ENCODE assay signal across 27 cellular contexts in the genomic region with DNA sequence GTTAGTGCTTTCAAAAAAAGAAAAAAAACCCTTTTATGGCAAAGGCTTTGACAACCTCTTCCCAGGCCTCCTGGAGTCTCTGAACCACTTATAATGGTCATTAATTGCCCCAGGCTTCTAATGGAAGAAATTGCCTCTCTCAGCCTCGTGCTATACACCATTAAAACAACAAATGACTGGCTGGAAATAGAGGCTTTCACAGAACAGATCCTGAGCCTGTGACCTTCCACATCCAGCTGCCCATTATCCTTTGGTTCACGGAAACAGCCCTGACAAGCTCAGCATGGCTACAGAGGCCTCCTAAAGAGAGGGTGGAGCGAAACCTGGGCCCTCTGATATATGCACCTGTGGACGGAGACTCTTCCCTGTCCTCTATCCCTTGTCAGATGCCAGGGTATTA. TPM values are rescaled to one million over a fixed set of nuclear protein-coding genes. Genes with fewer than 3 reads are reported as not detected.
"Had no signal": no experiment of that assay in that cellular context is flagged by ENCODE, and none has a peak within 500 bp of the region (broad histone marks: within the 10 kb centered on the region; RNA-seq: fewer than 3 reads in every experiment).

No MANE protein-coding gene starts in this region.

- H3K27me3 ChIP-seq: breast epithelium, pancreas, upper lobe of left lung had no signal

- H3K27ac ChIP-seq: breast epithelium, pancreas, prostate gland, skin epidermis, upper lobe of left lung had no signal

- H3K27me3 Mint-ChIP-seq: activated B cell treated with CpG ODN at 0.5 μM for 24 hours; activated CD8-positive, alpha-beta memory T cell treated with anti-CD3 and anti-CD28 coated beads, Interleukin-2, amount 10 ng/mL, durations not matched to agents 7 days and 5 days; stimulated activated memory B cell treated with anti-CD40 and anti-IgM and Interleukin-4, amounts not matched to agents 10 μg/mL and 1 μg/mL and 100 μg/mL, for 72 hours; stimulated activated naive CD8-positive, alpha-beta T cell treated with anti-CD3 and anti-CD28 coated beads, Interleukin-15, amount 100 ng/mL, for 72 hours had no signal

- ATAC-seq: activated CD8-positive, alpha-beta memory T cell treated with anti-CD3 and anti-CD28 coated beads, Interleukin-2, amount 10 ng/mL, durations not matched to agents 7 days and 5 days; activated CD8-positive, alpha-beta T cell treated with anti-CD3 and anti-CD28 coated beads, Interleukin-2, amount 10 ng/mL, durations not matched to agents 7 days and 5 days; activated naive CD4-positive, alpha-beta T cell treated with anti-CD3 and anti-CD28 coated beads, Interleukin-2, amount 50 U/mL, for 72 hours; activated T-cell treated with anti-CD3 and anti-CD28 coated beads, Interleukin-2, amount 50 U/mL, for 72 hours; esophagus mucosa; left ventricle myocardium superior; sciatic nerve; stimulated activated memory B cell treated with anti-CD40 and anti-IgM and Interleukin-4, amounts not matched to agents 10 μg/mL and 1 μg/mL and 100 μg/mL, for 72 hours; stimulated activated naive CD8-positive, alpha-beta T cell treated with anti-CD3 and anti-CD28 coated beads, Interleukin-15, amount 100 ng/mL, for 72 hours had no signal

- H3K36me3 Mint-ChIP-seq: activated CD8-positive, alpha-beta memory T cell treated with anti-CD3 and anti-CD28 coated beads, Interleukin-2, amount 10 ng/mL, durations not matched to agents 7 days and 5 days; stimulated activated memory B cell treated with anti-CD40 and anti-IgM and Interleukin-4, amounts not matched to agents 10 μg/mL and 1 μg/mL and 100 μg/mL, for 72 hours had no signal

- H3K4me3 ChIP-seq: breast epithelium, pancreas, prostate gland, skin epidermis, upper lobe of left lung had no signal

- H3K4me1 Mint-ChIP-seq: activated B cell treated with CpG ODN at 0.5 μM for 24 hours; activated CD8-positive, alpha-beta memory T cell treated with anti-CD3 and anti-CD28 coated beads, Interleukin-2, amount 10 ng/mL, durations not matched to agents 7 days and 5 days; nephron had no signal

- H3K4me3 Mint-ChIP-seq: activated B cell treated with CpG ODN at 0.5 μM for 24 hours; activated CD8-positive, alpha-beta memory T cell treated with anti-CD3 and anti-CD28 coated beads, Interleukin-2, amount 10 ng/mL, durations not matched to agents 7 days and 5 days; activated CD8-positive, alpha-beta T cell treated with anti-CD3 and anti-CD28 coated beads, Interleukin-2, amount 10 ng/mL, durations not matched to agents 7 days and 5 days; activated T-cell treated with anti-CD3 and anti-CD28 coated beads, Interleukin-2, amount 50 U/mL, for 72 hours; endodermal cell; nephron; stimulated activated memory B cell treated with anti-CD40 and anti-IgM and Interleukin-4, amounts not matched to agents 10 μg/mL and 1 μg/mL and 100 μg/mL, for 72 hours; stimulated activated naive CD8-positive, alpha-beta T cell treated with anti-CD3 and anti-CD28 coated beads, Interleukin-15, amount 100 ng/mL, for 72 hours; T-helper 2 cell treated with Interferon-gamma antibody and Interleukin-4, amounts not matched to agents 5 μg/mL and 100 μg/mL, for 36 hours had no signal

- H3K27ac Mint-ChIP-seq: activated B cell treated with CpG ODN at 0.5 μM for 24 hours; activated CD8-positive, alpha-beta memory T cell treated with anti-CD3 and anti-CD28 coated beads, Interleukin-2, amount 10 ng/mL, durations not matched to agents 7 days and 5 days; activated CD8-positive, alpha-beta T cell treated with anti-CD3 and anti-CD28 coated beads, Interleukin-2, amount 10 ng/mL, durations not matched to agents 7 days and 5 days; activated naive CD4-positive, alpha-beta T cell treated with anti-CD3 and anti-CD28 coated beads, Interleukin-2, amount 50 U/mL, for 72 hours; activated T-cell treated with anti-CD3 and anti-CD28 coated beads, Interleukin-2, amount 50 U/mL, for 72 hours; endodermal cell; nephron; stimulated activated memory B cell treated with anti-CD40 and anti-IgM and Interleukin-4, amounts not matched to agents 10 μg/mL and 1 μg/mL and 100 μg/mL, for 72 hours; stimulated activated naive CD8-positive, alpha-beta T cell treated with anti-CD3 and anti-CD28 coated beads, Interleukin-15, amount 100 ng/mL, for 72 hours; T-helper 2 cell treated with Interferon-gamma antibody and Interleukin-4, amounts not matched to agents 5 μg/mL and 100 μg/mL, for 36 hours had no signal

- H3K9me3 ChIP-seq: breast epithelium, pancreas, prostate gland, upper lobe of left lung had no signal

- H3K4me1 ChIP-seq: breast epithelium, pancreas, prostate gland, upper lobe of left lung had no signal

- H3K36me3 ChIP-seq: breast epithelium, pancreas, prostate gland, upper lobe of left lung had no signal

- DNase-seq: activated B cell treated with CpG ODN at 0.5 μM for 24 hours; activated CD8-positive, alpha-beta memory T cell treated with anti-CD3 and anti-CD28 coated beads, Interleukin-2, amount 10 ng/mL, durations not matched to agents 7 days and 5 days; activated CD8-positive, alpha-beta T cell treated with anti-CD3 and anti-CD28 coated beads, Interleukin-2, amount 10 ng/mL, durations not matched to agents 7 days and 5 days; activated naive CD4-positive, alpha-beta T cell; activated T-cell treated with anti-CD3 and anti-CD28 coated beads for 4 hours; activated T-cell treated with anti-CD3 and anti-CD28 coated beads, Interleukin-2, amount 50 U/mL, for 72 hours; central memory CD4-positive, alpha-beta T cell; endodermal cell; foreskin melanocyte; left ventricle myocardium superior; pancreas; stimulated activated CD4-positive, alpha-beta T cell treated with anti-CD3 and anti-CD28 coated beads, Interleukin-12 subunit alpha, Interleukin-12 subunit beta, amount 100 ng/mL, for 4 hours; stimulated activated CD4-positive, alpha-beta T cell treated with anti-CD3 and anti-CD28 coated beads, Interleukin-4, amount 100 ng/mL, for 24 hours; stimulated activated naive CD8-positive, alpha-beta T cell treated with anti-CD3 and anti-CD28 coated beads, Interleukin-15, amount 100 ng/mL, for 72 hours; substantia nigra; upper lobe of left lung had no signal

RNA-seq across cellular contexts. Expression of gene MKRN3, which starts 26.8 kb away (rescaled TPM):
- total RNA-seq: endodermal cell, mesenteric fat pad, mucosa of gallbladder had no signal
